1 cellular context compared by ENCODE assay signal in genomic region chr19:47663911-47664771, GRCh38.
A peak's percentile ranks its signal among the peaks of the same experiment; 100 is the strongest.
TF ChIP-seq lines count a peak whose summit lies in the region.

No MANE protein-coding gene starts in this region.

TF ChIP-seq in K562, 482 proteins besides CTCF, POLR2A, EP300 and RAD21 (continued from another document and continues in another):
- TF ChIP-seq ZNF318 (IDR thresholded peaks at IDR 0.05; ENCODE audit: borderline replicate concordance in 1 of 2, low read depth in 1 of 2) (no peak), MBD1 (CRISPR knock-in tag; IDR thresholded peaks at IDR 0.05) (no peak), RBM15 (IDR thresholded peaks at IDR 0.05; ENCODE audit: insufficient read depth, low read length) (no peak), LEF1 (IDR thresholded peaks at IDR 0.05) (0 out of 2 replicates have a peak, but pooled peaks have one; percentile 28), NCOA1 (IDR thresholded peaks at IDR 0.05; ENCODE audit: low read depth) (0 out of 2 replicates have a peak, but pooled peaks have one; percentile 30), FOXM1 (IDR thresholded peaks at IDR 0.05; ENCODE audit: low read depth) (0 out of 2 replicates have a peak, but pooled peaks have one; percentile 17), FOXM1 (CRISPR knock-in tag; IDR thresholded peaks at IDR 0.05; ENCODE audit: low read depth) (no peak), CREB3L1 (IDR thresholded peaks at IDR 0.05; ENCODE audit: borderline replicate concordance, low read depth) (peak; percentile 50; the same call in 1 of the 2 replicates), MAFK (IDR thresholded peaks at IDR 0.05; ENCODE audit: low read length) (peak; percentile 63), PKNOX1 (IDR thresholded peaks at IDR 0.05) (peak; percentile 16; the same call in 1 of the 2 replicates), KDM4B (IDR thresholded peaks at IDR 0.05; ENCODE audit: borderline replicate concordance in 2 of 2, low read depth in 1 of 2) (no peak), JUN (IDR thresholded peaks at IDR 0.05; ENCODE audit: borderline replicate concordance, low read depth, low read length) (peak; percentile 69), JUN (CRISPR knock-in tag; IDR thresholded peaks at IDR 0.05; ENCODE audit: borderline replicate concordance) (no peak), TRIM24 (IDR thresholded peaks at IDR 0.05) (0 out of 4 replicates have a peak, but pooled peaks of 1 of the 2 experiments have one; percentile 28), E2F6 (IDR thresholded peaks at IDR 0.05; ENCODE audit: borderline replicate concordance in 1 of 2, extremely low read depth in 1 of 2, insufficient read depth in 1 of 2, insufficient read length in 1 of 2, low read depth in 1 of 2, low read length in 1 of 2, poor library complexity in 1 of 2, severe bottlenecking in 1 of 2) (no peak), GTF2F1 (IDR thresholded peaks at IDR 0.05; ENCODE audit: low read depth, low read length) (no peak), POU5F1 (IDR thresholded peaks at IDR 0.05; ENCODE audit: borderline replicate concordance, low read depth, low read length, partially characterized antibody) (no peak), ETV6 (IDR thresholded peaks at IDR 0.05; ENCODE audit: borderline replicate concordance in 1 of 2, low read depth in 2 of 2, low read length in 1 of 2) (no peak), ETV6 (CRISPR knock-in tag; IDR thresholded peaks at IDR 0.05; ENCODE audit: borderline replicate concordance) (no peak), BCOR (IDR thresholded peaks at IDR 0.05) (peak; percentile 66), FOXA3 (CRISPR knock-in tag; conservative IDR thresholded peaks at IDR 0.05 in 1 of 2, IDR thresholded peaks at IDR 0.05 in 1 of 2) (0 out of 4 replicates have a peak, but pooled peaks of 1 of the 2 experiments have one; percentile 44), EWSR1 (IDR thresholded peaks at IDR 0.05; ENCODE audit: borderline replicate concordance, low read depth, partially characterized antibody) (no peak), DPF2 (IDR thresholded peaks at IDR 0.05) (peak; percentile 51; the same call in 1 of the 2 replicates), HMBOX1 (IDR thresholded peaks at IDR 0.05) (no peak), MAFG (tag; conservative IDR thresholded peaks at IDR 0.05) (peak; percentile 69; the same call in 1 of the 2 replicates), CBX1 (IDR thresholded peaks at IDR 0.05; ENCODE audit: low read depth) (peak; percentile 36; the same call in 1 of the 2 replicates), ZBTB49 (CRISPR knock-in tag; IDR thresholded peaks at IDR 0.05; ENCODE audit: borderline replicate concordance) (no peak), MAFF (IDR thresholded peaks at IDR 0.05; ENCODE audit: low read length) (peak; percentile 48; the same call in 1 of the 2 replicates), ZSCAN32 (CRISPR knock-in tag; IDR thresholded peaks at IDR 0.05) (no peak), NFE2 (IDR thresholded peaks at IDR 0.05; ENCODE audit: low read depth) (peak; percentile 86), ARNT (IDR thresholded peaks at IDR 0.05) (peak in 1 of 2 experiments; percentile 99; a peak in 2 of 4 replicates), EP400 (IDR thresholded peaks at IDR 0.05) (peak; percentile 33), MXD1 (CRISPR knock-in tag; IDR thresholded peaks at IDR 0.05; ENCODE audit: borderline replicate concordance, poor library complexity, severe bottlenecking) (no peak), ARID2 (IDR thresholded peaks at IDR 0.05) (no peak), JUND (IDR thresholded peaks at IDR 0.05; ENCODE audit: borderline replicate concordance, low read depth, low read length) (peak; percentile 77), JUND (tag; IDR thresholded peaks at IDR 0.05; ENCODE audit: borderline replicate concordance, low read depth, low read length) (peak; percentile 86), RB1 (IDR thresholded peaks at IDR 0.05; ENCODE audit: low read depth) (0 out of 2 replicates have a peak, but pooled peaks have one; percentile 9), BRD9 (IDR thresholded peaks at IDR 0.05; ENCODE audit: low read depth, partially characterized antibody) (peak; percentile 51), STAT5B (CRISPR knock-in tag; IDR thresholded peaks at IDR 0.05) (no peak), GMEB1 (CRISPR knock-in tag; IDR thresholded peaks at IDR 0.05) (no peak), MYNN (IDR thresholded peaks at IDR 0.05) (no peak), MYNN (CRISPR knock-in tag; IDR thresholded peaks at IDR 0.05) (no peak), SMARCA4 (IDR thresholded peaks at IDR 0.05) (peak; percentile 69; the same call in 1 of the 2 replicates)
